Comparison of ENCODE assay signal across 13 cellular contexts in the genomic region with DNA sequence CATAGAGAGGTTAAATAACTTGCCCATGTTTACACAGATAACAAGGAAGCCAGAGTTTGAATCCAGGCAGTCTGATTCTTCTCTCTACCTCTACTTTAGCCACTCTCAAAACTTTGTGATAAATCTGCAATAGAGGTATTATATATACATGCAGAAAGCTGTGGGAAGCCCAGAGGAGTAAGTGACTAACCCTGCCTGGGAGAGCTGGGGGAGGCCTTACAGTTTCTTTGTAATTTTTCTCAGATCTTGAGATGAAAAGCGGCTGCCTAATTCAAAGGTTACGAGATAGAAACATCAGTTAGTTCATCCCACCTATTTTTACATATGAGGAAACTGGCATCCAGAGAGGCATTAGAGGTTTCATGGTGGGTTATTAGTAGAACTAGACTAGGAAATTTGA. TPM values are rescaled to one million over a fixed set of nuclear protein-coding genes. Genes with fewer than 3 reads are reported as not detected.
DNase-seq lines count a peak whose midpoint lies in the region; ATAC-seq and TF ChIP-seq lines count a peak whose summit lies in the region.
"Had no signal": no experiment of that assay in that cellular context is flagged by ENCODE, and none has a peak within 500 bp of the region (broad histone marks: within the 10 kb centered on the region; RNA-seq: fewer than 3 reads in every experiment).

No MANE protein-coding gene starts in this region.

- no peak for TF ChIP-seq CTCF in activated CD8-positive, alpha-beta T cell treated with anti-CD3 and anti-CD28 coated beads for 36 hours (IDR thresholded peaks at IDR 0.05)
- no peak for TF ChIP-seq CTCF in thyroid gland (IDR thresholded peaks at IDR 0.05)
- TF ChIP-seq CTCF in foreskin fibroblast (IDR thresholded peaks at IDR 0.05; ENCODE audit: low read depth, low read length): no peak
- no peak for TF ChIP-seq CTCF in lower lobe of right lung (IDR thresholded peaks at IDR 0.05)

- TF ChIP-seq POLR2A in thyroid gland (IDR thresholded peaks at IDR 0.05): no peak

- POLR2A ChIA-PET in activated CD8-positive, alpha-beta T cell treated with anti-CD3 and anti-CD28 coated beads for 36 hours (lab: Charles Lee): interaction anchor here (0.9 to 1.8 kb wide), 4 partner anchors 16 to 83 kb away, joined by 3 to 5 read pairs (median 4); no protein-coding TSS in a partner anchor

- peak; percentile 41 for ATAC-seq in activated CD8-positive, alpha-beta T cell treated with anti-CD3 and anti-CD28 coated beads for 36 hours
- no peak for ATAC-seq in effector memory CD8-positive, alpha-beta T cell (replicated peaks)
- no peak for ATAC-seq in lower lobe of right lung

- WGBS in thyroid gland, 2 donors: 94 to 98% methylated on average over 2 of the region's 2 CpGs

- H3K4me1 ChIP-seq in thyroid gland: peaks cover 66 to 72% of the 10 kb centered on the region in 2 donors
- H3K4me1 ChIP-seq in lower lobe of right lung: peaks cover 75% of the 10 kb centered on the region

- peak overlapping the region; percentile 91 for H3K27ac Mint-ChIP-seq in activated CD8-positive, alpha-beta T cell treated with anti-CD3 and anti-CD28 coated beads for 36 hours
- peak overlapping the region; percentile 57 to 99 for H3K27ac Mint-ChIP-seq in effector memory CD8-positive, alpha-beta T cell

- H3K27me3 Mint-ChIP-seq in activated CD8-positive, alpha-beta T cell treated with anti-CD3 and anti-CD28 coated beads for 36 hours: no peaks in the 10 kb centered on the region
- H3K27me3 Mint-ChIP-seq in effector memory CD8-positive, alpha-beta T cell: no peaks in the 10 kb centered on the region

- H3K4me3 Mint-ChIP-seq in activated CD8-positive, alpha-beta T cell treated with anti-CD3 and anti-CD28 coated beads for 36 hours: peak overlapping the region; percentile 82
- H3K4me3 Mint-ChIP-seq in effector memory CD8-positive, alpha-beta T cell: peak overlapping the region; percentile 98 to 99

- H3K4me1 Mint-ChIP-seq in activated CD8-positive, alpha-beta T cell treated with anti-CD3 and anti-CD28 coated beads for 36 hours (ENCODE audit: low read depth): peaks cover 71% of the 10 kb centered on the region
- H3K4me1 Mint-ChIP-seq in effector memory CD8-positive, alpha-beta T cell (ENCODE audit: low read depth in 2 of 2): peaks cover 60 to 76% of the 10 kb centered on the region in 2 donors

- no peaks in the 10 kb centered on the region for H3K36me3 ChIP-seq in thyroid gland
- no peaks in the 10 kb centered on the region for H3K36me3 ChIP-seq in lower lobe of right lung
- H3K36me3 ChIP-seq: cardiac muscle cell, esophagus muscularis mucosa had no signal

- H3K27me3 ChIP-seq in thyroid gland (no peaks in the 10 kb centered on the region), lower lobe of right lung (ENCODE audit: low read depth) (no peaks in the 10 kb centered on the region)
- H3K27me3 ChIP-seq: esophagus muscularis mucosa had no signal

- H3K27ac ChIP-seq in thyroid gland (peak overlapping the region; percentile 31 to 95 (median 45)), lower lobe of right lung (no peak overlapping the region)

- DNase-seq in activated effector memory CD4-positive, alpha-beta T cell treated with anti-CD3 and anti-CD28 coated beads, Interleukin-2, amount 50 U/mL, for 16 hours: peak; percentile 78
- no peak for DNase-seq in activated effector memory CD4-positive, alpha-beta T cell treated with Interleukin-2 at 50 U/mL for 16 hours
- peak; percentile 75 for DNase-seq in activated CD8-positive, alpha-beta T cell treated with anti-CD3 and anti-CD28 coated beads for 36 hours
- DNase-seq in effector memory CD8-positive, alpha-beta T cell: no peak
- DNase-seq in thyroid gland: no peak
- no peak for DNase-seq in foreskin fibroblast
- DNase-seq in D341Med (ENCODE audit: low spot score): no peak
- no peak for DNase-seq in lower lobe of right lung
- DNase-seq: NCI-H1048, NCI-H510A, SHP77 had no signal

- H3K9me3 ChIP-seq in thyroid gland: no peaks in the 10 kb centered on the region
- H3K9me3 ChIP-seq in lower lobe of right lung: no peaks in the 10 kb centered on the region
- H3K9me3 ChIP-seq: esophagus muscularis mucosa had no signal

- H3K36me3 Mint-ChIP-seq in activated CD8-positive, alpha-beta T cell treated with anti-CD3 and anti-CD28 coated beads for 36 hours (ENCODE audit: low read depth): peaks cover 37% of the 10 kb centered on the region
- H3K36me3 Mint-ChIP-seq in effector memory CD8-positive, alpha-beta T cell (ENCODE audit: insufficient read depth): peaks cover 13% of the 10 kb centered on the region

- CTCF ChIA-PET in activated CD8-positive, alpha-beta T cell treated with anti-CD3 and anti-CD28 coated beads for 36 hours (lab: Charles Lee): interaction anchor here (0.9 to 26.5 kb wide), 9 partner anchors 11 to 213 kb away, joined by 3 to 775 read pairs (median 7); a partner anchor contains a TSS

- intact Hi-C loops in activated CD8-positive, alpha-beta T cell treated with anti-CD3 and anti-CD28 coated beads for 36 hours (cut with micrococcal nuclease): no loop called here
- intact Hi-C loops in thyroid gland (cut with DNase I): no loop called here
- intact Hi-C loops in lower lobe of right lung (cut with DNase I): no loop called here

- peaks cover 1% of the 10 kb centered on the region for H3K9me3 Mint-ChIP-seq in activated CD8-positive, alpha-beta T cell treated with anti-CD3 and anti-CD28 coated beads for 36 hours
- H3K9me3 Mint-ChIP-seq in effector memory CD8-positive, alpha-beta T cell: no peaks in the 10 kb centered on the region

- H3K4me3 ChIP-seq in thyroid gland (replicated peaks in 1 of 3) (no peak overlapping the region), foreskin fibroblast (ENCODE audit: low read depth in 1 of 2, low read length in 2 of 2) (no peak overlapping the region), lower lobe of right lung (no peak overlapping the region)
- H3K4me3 ChIP-seq: cardiac muscle cell had no signal

RNA-seq across cellular contexts. Expression of a gene that starts 4.9 kb away (rescaled TPM):
- 10 to 100 TPM; 60.8 to 61.4 TPM for total RNA-seq in activated CD8-positive, alpha-beta T cell treated with anti-CD3 and anti-CD28 coated beads for 36 hours
- total RNA-seq in thyroid gland (10 to 100 TPM; 54.3 to 89.2 (median 71.0) TPM), lower lobe of right lung (59.5 TPM)

RNA-seq across cellular contexts. Expression of a gene that starts 19.6 kb away (rescaled TPM):
- 100 to 1,000 TPM; 176 to 188 TPM for total RNA-seq in activated CD8-positive, alpha-beta T cell treated with anti-CD3 and anti-CD28 coated beads for 36 hours
- total RNA-seq in thyroid gland: 10 to 100 TPM; 17.3 to 39.0 (median 27.8) TPM
- 86.5 TPM for total RNA-seq in lower lobe of right lung

RNA-seq across cellular contexts. Expression of a gene that starts 52.0 kb away (rescaled TPM):
- 10 to 100 TPM; 33.1 to 36.7 TPM for total RNA-seq in activated CD8-positive, alpha-beta T cell treated with anti-CD3 and anti-CD28 coated beads for 36 hours
- total RNA-seq in thyroid gland (10 to 100 TPM; 24.6 to 36.5 (median 30.5) TPM), lower lobe of right lung (23.8 TPM)

Comparison
In these comparisons a context has a peak if more than half of its experiments do, and no peak if none do; other contexts are left out.
1. DNase-seq: peak in activated effector memory CD4-positive, alpha-beta T cell treated with anti-CD3 and anti-CD28 coated beads, Interleukin-2, amount 50 U/mL, for 16 hours (single experiment) and activated CD8-positive, alpha-beta T cell treated with anti-CD3 and anti-CD28 coated beads for 36 hours (single experiment); none in activated effector memory CD4-positive, alpha-beta T cell treated with Interleukin-2 at 50 U/mL for 16 hours (single experiment), effector memory CD8-positive, alpha-beta T cell (0 of 3), thyroid gland (0 of 2), foreskin fibroblast (0 of 2), D341Med (single experiment) and lower lobe of right lung (single experiment).